In genomic region chr2:186713664-186714063, GRCh38 we compare ENCODE assay signal across 15 cellular contexts. TPM values are rescaled to one million over a fixed set of nuclear protein-coding genes. Genes with fewer than 3 reads are reported as not detected.
DNase-seq lines count a peak whose midpoint lies in the region; ATAC-seq and TF ChIP-seq lines count a peak whose summit lies in the region.
"Had no signal": no experiment of that assay in that cellular context is flagged by ENCODE, and none has a peak within 500 bp of the region (broad histone marks: within the 10 kb centered on the region; RNA-seq: fewer than 3 reads in every experiment).

No MANE protein-coding gene starts in this region.

- H3K36me3 ChIP-seq in GM23338 (ENCODE audit: insufficient read depth) (no peaks in the 10 kb centered on the region), left lung (no peaks in the 10 kb centered on the region)

- TF ChIP-seq CTCF in GM23338 (conservative IDR thresholded peaks at IDR 0.05; ENCODE audit: low read depth in 2 of 2) (no peak), osteocyte (IDR thresholded peaks at IDR 0.05) (no peak), left lung (IDR thresholded peaks at IDR 0.05) (no peak)

- peaks cover 4% of the 10 kb centered on the region for H3K27me3 Mint-ChIP-seq in GM23338 (ENCODE audit: insufficient read depth, low read depth, poor library complexity)
- no peaks in the 10 kb centered on the region for H3K27me3 Mint-ChIP-seq in osteocyte (ENCODE audit: unreplicated experiment)

- no peaks in the 10 kb centered on the region for H3K9me2 ChIP-seq in GM23338 (ENCODE audit: insufficient read depth)

- DNase-seq in GM23338 (ENCODE audit: low spot score) (no peak), caudate nucleus (lab: John Stamatoyannopoulos, UW) (no peak), globus pallidus (ENCODE audit: low spot score) (peak; percentile 38), osteocyte (ENCODE audit: extremely low spot score, unreplicated experiment) (no peak), left lung (no peak), posterior vena cava (ENCODE audit: low spot score) (no peak)
- DNase-seq: DND-41, NCI-H1105, NCI-H1694 treated with DMSO at 0.1 percent for 48 hours, NCI-H226, NCI-H526 treated with DMSO at 0.1 percent for 48 hours, SHP77 had no signal

- H3K36me3 Mint-ChIP-seq in GM23338 (ENCODE audit: low read depth) = peaks cover 3% of the 10 kb centered on the region; the same call in 1 of the 3 replicates
- H3K36me3 Mint-ChIP-seq in osteocyte (ENCODE audit: unreplicated experiment) = no peaks in the 10 kb centered on the region

- H3K4me1 Mint-ChIP-seq in GM23338 = peaks cover 48% of the 10 kb centered on the region
- peaks cover 23% of the 10 kb centered on the region for H3K4me1 Mint-ChIP-seq in osteocyte (ENCODE audit: unreplicated experiment)

- peaks cover 5% of the 10 kb centered on the region; the same call in 1 of the 2 replicates for H3K79me2 ChIP-seq in GM23338 (replicated peaks; ENCODE audit: insufficient read depth)

- 0 out of 2 replicates have a peak overlapping the region, but pooled peaks have one; percentile 32 for H3K4me2 ChIP-seq in GM23338

- no peak overlapping the region for H3K4me3 ChIP-seq in GM23338
- H3K4me3 ChIP-seq in left lung = no peak overlapping the region

- no peaks in the 10 kb centered on the region for H3K9me3 ChIP-seq in left lung

- no peaks in the 10 kb centered on the region for H4K20me1 ChIP-seq in GM23338 (replicated peaks; ENCODE audit: insufficient read depth)

- H3K4me3 Mint-ChIP-seq in GM23338 (no peak overlapping the region), osteocyte (ENCODE audit: unreplicated experiment) (no peak overlapping the region)

- H3K27me3 ChIP-seq in GM23338 (ENCODE audit: insufficient read depth) (no peaks in the 10 kb centered on the region), left lung (no peaks in the 10 kb centered on the region)

- no peak overlapping the region for H2AFZ ChIP-seq in GM23338

- no peak overlapping the region for H3K27ac ChIP-seq in GM23338 (ENCODE audit: low read depth)
- peak overlapping the region; percentile 49 for H3K27ac ChIP-seq in caudate nucleus (ENCODE audit: low read depth, low read length)
- no peak overlapping the region for H3K27ac ChIP-seq in left lung
- H3K27ac ChIP-seq: C4-2B had no signal

- ATAC-seq in GM23338 (no peak), left lung (no peak), HG03457 (IDR thresholded peaks at IDR 0.05; ENCODE audit: unreplicated experiment) (no peak), HG03135 (IDR thresholded peaks at IDR 0.05; ENCODE audit: unreplicated experiment) (no peak)

- H3K27ac Mint-ChIP-seq in GM23338 (peak overlapping the region; percentile 34), osteocyte (ENCODE audit: unreplicated experiment) (peak overlapping the region; percentile 68)

- H3K4me1 ChIP-seq in GM23338 (ENCODE audit: insufficient read depth) = peaks cover 52% of the 10 kb centered on the region
- no peaks in the 10 kb centered on the region for H3K4me1 ChIP-seq in left lung

- H3K9me3 Mint-ChIP-seq in GM23338 = no peaks in the 10 kb centered on the region
- H3K9me3 Mint-ChIP-seq in osteocyte (ENCODE audit: unreplicated experiment) = no peaks in the 10 kb centered on the region

- H3F3A ChIP-seq in GM23338 (replicated peaks; ENCODE audit: low read depth) = no peaks in the 10 kb centered on the region

- intact Hi-C loops in left lung (cut with DNase I) (no loop called here), posterior vena cava (cut with DNase I) (no loop called here)

TF ChIP-seq in GM23338, 12 proteins besides CTCF, POLR2A, EP300 and RAD21 (continues in another document):
- TF ChIP-seq CREB1 (CRISPR knock-in tag; IDR thresholded peaks at IDR 0.05; ENCODE audit: low read depth) = no peak
- no peak for TF ChIP-seq ZNF462 (CRISPR knock-in tag; IDR thresholded peaks at IDR 0.05)
- TF ChIP-seq POLR2AphosphoS5 (IDR thresholded peaks at IDR 0.05; ENCODE audit: low read depth) = no peak
- no peak for TF ChIP-seq ZNF114 (CRISPR knock-in tag; IDR thresholded peaks at IDR 0.05)
- no peak for TF ChIP-seq NANOG (IDR thresholded peaks at IDR 0.05; ENCODE audit: borderline replicate concordance)
- TF ChIP-seq, protein P1, sequence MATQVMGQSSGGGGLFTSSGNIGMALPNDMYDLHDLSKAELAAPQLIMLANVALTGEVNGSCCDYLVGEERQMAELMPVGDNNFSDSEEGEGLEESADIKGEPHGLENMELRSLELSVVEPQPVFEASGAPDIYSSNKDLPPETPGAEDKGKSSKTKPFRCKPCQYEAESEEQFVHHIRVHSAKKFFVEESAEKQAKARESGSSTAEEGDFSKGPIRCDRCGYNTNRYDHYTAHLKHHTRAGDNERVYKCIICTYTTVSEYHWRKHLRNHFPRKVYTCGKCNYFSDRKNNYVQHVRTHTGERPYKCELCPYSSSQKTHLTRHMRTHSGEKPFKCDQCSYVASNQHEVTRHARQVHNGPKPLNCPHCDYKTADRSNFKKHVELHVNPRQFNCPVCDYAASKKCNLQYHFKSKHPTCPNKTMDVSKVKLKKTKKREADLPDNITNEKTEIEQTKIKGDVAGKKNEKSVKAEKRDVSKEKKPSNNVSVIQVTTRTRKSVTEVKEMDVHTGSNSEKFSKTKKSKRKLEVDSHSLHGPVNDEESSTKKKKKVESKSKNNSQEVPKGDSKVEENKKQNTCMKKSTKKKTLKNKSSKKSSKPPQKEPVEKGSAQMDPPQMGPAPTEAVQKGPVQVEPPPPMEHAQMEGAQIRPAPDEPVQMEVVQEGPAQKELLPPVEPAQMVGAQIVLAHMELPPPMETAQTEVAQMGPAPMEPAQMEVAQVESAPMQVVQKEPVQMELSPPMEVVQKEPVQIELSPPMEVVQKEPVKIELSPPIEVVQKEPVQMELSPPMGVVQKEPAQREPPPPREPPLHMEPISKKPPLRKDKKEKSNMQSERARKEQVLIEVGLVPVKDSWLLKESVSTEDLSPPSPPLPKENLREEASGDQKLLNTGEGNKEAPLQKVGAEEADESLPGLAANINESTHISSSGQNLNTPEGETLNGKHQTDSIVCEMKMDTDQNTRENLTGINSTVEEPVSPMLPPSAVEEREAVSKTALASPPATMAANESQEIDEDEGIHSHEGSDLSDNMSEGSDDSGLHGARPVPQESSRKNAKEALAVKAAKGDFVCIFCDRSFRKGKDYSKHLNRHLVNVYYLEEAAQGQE (IDR thresholded peaks at IDR 0.05; ENCODE audit: unreplicated experiment) = no peak
- no peak for TF ChIP-seq EZH2phosphoT487 (IDR thresholded peaks at IDR 0.05; ENCODE audit: unreplicated experiment)

RNA-seq across cellular contexts. Expression of gene FAM171B, which starts 19.8 kb away (rescaled TPM):
- 26.3 and 27.2 TPM in 2 replicates for total RNA-seq in GM23338 (2014; rRNA removed; shearing (Covaris generic))
- polyA plus RNA-seq in GM23338 (2016; fragmentation: Nextera tagmentation; extraction: Ambion mirVana) = 9.8 and 10.7 TPM in 2 replicates
- total RNA-seq in osteocyte (24.4 and 27.6 TPM in 2 replicates), left lung (1 to 10 TPM; 2.8 to 5.6 TPM), posterior vena cava (1 to 10 TPM; 6.7 to 7.2 TPM)
